ENCODE assay signal across 17 cellular contexts in the genomic region with DNA sequence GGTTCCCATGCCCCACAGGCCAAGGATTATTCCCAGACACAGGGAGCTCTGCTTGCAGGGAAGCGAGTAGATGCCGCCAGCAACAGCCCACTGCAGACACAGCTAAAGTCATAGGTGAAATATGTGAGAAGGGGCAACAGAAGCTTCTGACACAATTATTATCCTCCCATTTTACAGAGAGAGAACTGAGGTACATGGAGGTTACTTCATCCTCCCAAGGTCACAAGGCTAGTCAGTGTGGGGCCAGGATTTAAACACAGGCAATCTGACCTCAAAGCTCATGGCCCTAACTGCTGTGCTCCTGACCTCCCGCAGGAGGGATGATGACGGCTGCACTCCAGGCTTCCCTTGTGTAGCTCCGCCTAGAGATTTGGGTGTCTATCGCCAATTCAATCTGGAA. TPM values are rescaled to one million over a fixed set of nuclear protein-coding genes. Genes with fewer than 3 reads are reported as not detected.
DNase-seq lines count a peak whose midpoint lies in the region; ATAC-seq, FAIRE-seq and TF ChIP-seq lines count a peak whose summit lies in the region.
"Had no signal": no experiment of that assay in that cellular context is flagged by ENCODE, and none has a peak within 500 bp of the region (broad histone marks: within the 10 kb centered on the region; RNA-seq: fewer than 3 reads in every experiment).

No MANE protein-coding gene starts in this region.

- H3K27me3 Mint-ChIP-seq in HFFc6 (ENCODE audit: insufficient read depth), result peaks cover 12% of the 10 kb centered on the region

- H3K27ac ChIP-seq in K562 (ENCODE audit: extremely low read depth, low read depth, low read length), result no peak overlapping the region
- peak overlapping the region; percentile 10 for H3K27ac ChIP-seq in mesodermal cell (ENCODE audit: low read depth, low read length, severe bottlenecking)
- no peak overlapping the region for H3K27ac ChIP-seq in A673 (ENCODE audit: low read depth, low read length, poor library complexity, severe bottlenecking)
- H3K27ac ChIP-seq: BLaER1, C4-2B had no signal

- H3K36me3 Mint-ChIP-seq in HFFc6 (ENCODE audit: low read depth), result peaks cover 52% of the 10 kb centered on the region
- H3K36me3 Mint-ChIP-seq: CD4-positive, CD25-positive, alpha-beta regulatory T cell; CD8-positive, alpha-beta T cell had no signal

- ATAC-seq in K562, result 0 out of 3 replicates have a peak, but pooled peaks have one; percentile 43
- ATAC-seq: CD8-positive, alpha-beta T cell had no signal

- no peak overlapping the region for H3K4me3 ChIP-seq in K562
- H3K4me3 ChIP-seq in mesodermal cell (ENCODE audit: extremely low read depth, insufficient read depth, low read length, poor library complexity, severe bottlenecking), result no peak overlapping the region
- H3K4me3 ChIP-seq in lower leg skin (ENCODE audit: low read depth, poor library complexity, severe bottlenecking), result no peak overlapping the region
- H3K4me3 ChIP-seq in A673 (ENCODE audit: low read depth, low read length, poor library complexity, severe bottlenecking), result no peak overlapping the region
- H3K4me3 ChIP-seq: BLaER1, HAP-1 had no signal

- no peaks in the 10 kb centered on the region for H3K4me1 ChIP-seq in K562 (replicated peaks in 1 of 2; ENCODE audit: control insufficient read depth in 2 of 2, insufficient read depth in 2 of 2, low read length in 2 of 2)
- H3K4me1 ChIP-seq in mesodermal cell (ENCODE audit: control insufficient read depth, insufficient read depth, low read length, poor library complexity, severe bottlenecking), result no peaks in the 10 kb centered on the region
- H3K4me1 ChIP-seq in A673 (ENCODE audit: insufficient read depth, low read length, poor library complexity, severe bottlenecking), result no peaks in the 10 kb centered on the region
- H3K4me1 ChIP-seq: BLaER1, Caco-2, HAP-1 had no signal

- FAIRE-seq in K562 (lab: Jason Lieb, UNC), result no peak
- FAIRE-seq: G401.6, GM12892 had no signal

- no peaks in the 10 kb centered on the region for H3K9me1 ChIP-seq in K562 (ENCODE audit: control insufficient read depth, insufficient read depth, low read length)

- H3K9ac ChIP-seq in K562 (ENCODE audit: insufficient read depth in 1 of 2, low read depth in 2 of 2, low read length in 2 of 2), result no peak overlapping the region
- H3K9ac ChIP-seq: BLaER1 had no signal

- H3K4me2 ChIP-seq in K562 (ENCODE audit: insufficient read depth, low read length), result no peak overlapping the region
- H3K4me2 ChIP-seq: BLaER1 had no signal

- no peak for TF ChIP-seq EP300 in K562 (IDR thresholded peaks at IDR 0.05; ENCODE audit: low read length)

- 0 out of 2 replicates have a peak, but pooled peaks cover 2% of the 10 kb centered on the region for H4K20me1 ChIP-seq in K562 (replicated peaks; ENCODE audit: control insufficient read depth, insufficient read depth, low read length)

- H3K27me3 ChIP-seq in K562 (ENCODE audit: control insufficient read depth in 2 of 2, insufficient read depth in 2 of 2, low read length in 2 of 2), result peaks cover 35 to 38% of the 10 kb centered on the region in 2 experiments
- H3K27me3 ChIP-seq in A673 (replicated peaks; ENCODE audit: insufficient read depth, low read depth, low read length, poor library complexity), result no peaks in the 10 kb centered on the region
- H3K27me3 ChIP-seq: BLaER1 had no signal

- H3K9me3 Mint-ChIP-seq in HFFc6, result no peaks in the 10 kb centered on the region
- H3K9me3 Mint-ChIP-seq: CD4-positive, CD25-positive, alpha-beta regulatory T cell; CD8-positive, alpha-beta T cell had no signal

- TF ChIP-seq CTCF in HFFc6 (IDR thresholded peaks at IDR 0.05), result no peak
- TF ChIP-seq CTCF in K562 (IDR thresholded peaks at IDR 0.05 in 2 of 3, conservative IDR thresholded peaks at IDR 0.05 in 1 of 3; ENCODE audit: insufficient read depth in 2 of 3, low read depth in 1 of 3, low read length in 3 of 3), result no peak
- TF ChIP-seq CTCF in lower leg skin (IDR thresholded peaks at IDR 0.05), result no peak
- no peak for TF ChIP-seq CTCF in A673 (conservative IDR thresholded peaks at IDR 0.05; ENCODE audit: low read depth, low read length)

- no peaks in the 10 kb centered on the region for H3K79me2 ChIP-seq in K562 (ENCODE audit: control insufficient read depth, insufficient read depth, low read length)

- BruUV-seq in K562 (replicated peaks; lab: Mats Ljungman, UMichigan), result no TSS peak
- BruUV-seq in A673 (replicated peaks; lab: Mats Ljungman, UMichigan), result no TSS peak

- intact Hi-C loops in K562 (cut with micrococcal nuclease) (no loop called here), lower leg skin (cut with DNase I; ENCODE audit: low total_unique reads) (no loop called here), A673 (cut with micrococcal nuclease; ENCODE audit: unreplicated experiment) (no loop called here)

- DNase-seq in HFFc6, result no peak
- no peak for DNase-seq in K562 (ENCODE audit: extremely low read depth in 1 of 4, low spot score in 3 of 4)
- DNase-seq in activated CD4-positive, alpha-beta T cell treated with anti-CD3 and anti-CD28 coated beads, Interleukin-2, amount 50 U/mL, for 48 hours, result no peak
- no peak for DNase-seq in lower leg skin (ENCODE audit: low spot score in 2 of 2)
- DNase-seq in A673 (ENCODE audit: low spot score), result no peak
- DNase-seq: Caco-2; CD4-positive, CD25-positive, alpha-beta regulatory T cell; CD8-positive, alpha-beta T cell; DMS153; DND-41 had no signal

- TF ChIP-seq POLR2A in K562 (conservative IDR thresholded peaks at IDR 0.05) (no peak), lower leg skin (IDR thresholded peaks at IDR 0.05) (no peak)

- H3K36me3 ChIP-seq in K562 (ENCODE audit: control insufficient read depth, insufficient read depth, low read length) (no peaks in the 10 kb centered on the region), mesodermal cell (ENCODE audit: control insufficient read depth, insufficient read depth, low read length) (no peaks in the 10 kb centered on the region), A673 (ENCODE audit: insufficient read depth, low read length, poor library complexity, severe bottlenecking) (no peaks in the 10 kb centered on the region)
- H3K36me3 ChIP-seq: HAP-1 had no signal

- H3K9me3 ChIP-seq in K562 (replicated peaks; ENCODE audit: control insufficient read depth, insufficient read depth, low read depth, low read length) (no peaks in the 10 kb centered on the region), mesodermal cell (ENCODE audit: control insufficient read depth, low read length) (no peaks in the 10 kb centered on the region), A673 (ENCODE audit: low read depth, low read length, poor library complexity, severe bottlenecking) (no peaks in the 10 kb centered on the region)
- H3K9me3 ChIP-seq: BLaER1, Caco-2, HAP-1 had no signal

- no peak for TF ChIP-seq RAD21 in K562 (CRISPR knock-in tag; conservative IDR thresholded peaks at IDR 0.05 in 1 of 2, IDR thresholded peaks at IDR 0.05 in 1 of 2)

- peak overlapping the region; percentile 33; the same call in 1 of the 2 replicates for H3K27ac Mint-ChIP-seq in HFFc6
- H3K27ac Mint-ChIP-seq: B cell; CD4-positive, CD25-positive, alpha-beta regulatory T cell; CD8-positive, alpha-beta T cell had no signal

- peaks cover 30% of the 10 kb centered on the region; the same call in 1 of the 2 replicates for H3K4me1 Mint-ChIP-seq in HFFc6 (ENCODE audit: low read depth)
- H3K4me1 Mint-ChIP-seq: B cell; CD4-positive, CD25-positive, alpha-beta regulatory T cell had no signal

- in situ Hi-C loops in K562 (cut with MboI), result loop anchor here (25.0 kb wide), 1 partner anchor 214 kb away; no protein-coding TSS in a partner anchor

- CTCF ChIA-PET in K562 (lab: Yijun Ruan, JAX; ENCODE audit: low intra/inter-chr PET ratio), result no interaction called here
- CTCF ChIA-PET in A673 (lab: Charles Lee), result no interaction called here

- H2AFZ ChIP-seq in K562 (ENCODE audit: low read depth, low read length), result no peak overlapping the region

- 7% methylated on average over 6 of the region's 6 CpGs for WGBS in K562 (ENCODE audit: insufficient coverage, low coverage, missing lambda C conversion rate)
- WGBS in mesodermal cell (ENCODE audit: insufficient coverage in 2 of 2), 2 experiments, result 90 to 92% methylated on average over 3 to 4 of the region's 6 CpGs
- WGBS in lower leg skin, 2 donors, result 83 to 88% methylated on average over 6 of the region's 6 CpGs

- POLR2A ChIA-PET in K562 (lab: Yijun Ruan, JAX), result interaction anchor here (0.7 to 1.2 kb wide), 2 partner anchors 10 to 12 kb away, joined by 3 to 5 read pairs; no protein-coding TSS in a partner anchor
- POLR2A ChIA-PET in A673 (lab: Charles Lee; ENCODE audit: low non-redundant PET), result no interaction called here

- H3K4me3 Mint-ChIP-seq in HFFc6, result no peak overlapping the region
- H3K4me3 Mint-ChIP-seq: B cell; CD4-positive, CD25-positive, alpha-beta regulatory T cell; CD8-positive, alpha-beta T cell had no signal

TF ChIP-seq in K562, 482 proteins besides CTCF, POLR2A, EP300 and RAD21:
- peak; percentile 91 for TF ChIP-seq ESRRA (IDR thresholded peaks at IDR 0.05; ENCODE audit: borderline replicate concordance, low read depth)
- TF ChIP-seq ZZZ3 (IDR thresholded peaks at IDR 0.05), result no peak
- no peak for TF ChIP-seq NONO (IDR thresholded peaks at IDR 0.05; ENCODE audit: low read depth in 2 of 2, low read length in 1 of 2)

RNA-seq across cellular contexts. Expression of gene FSIP1, which starts 15.7 kb away (rescaled TPM):
- 1 to 10 TPM; 1.2 to 2.0 (median 1.3) TPM for total RNA-seq in HFFc6 (2021; fragmentation: NEBNext Ultra II Directional; extraction: Animal tissue kit (Norgen Biotek cat#: 25700))
- 0.37 TPM in 1 of 2 replicates, not detected in the other for total RNA-seq in K562 (2011; cell fraction: chromatin; rRNA removed; ENCODE audit: low replicate concordance)
- total RNA-seq in K562 (2011; cell fraction: nucleolus; rRNA removed), result not detected in 2 replicates
- total RNA-seq in K562 (2011; cell fraction: nucleoplasm; rRNA removed), result 0.29 TPM in 1 of 2 replicates, not detected in the other
- 0.08 and 0.23 TPM in 2 replicates for total RNA-seq in K562 (2014; rRNA removed)
- total RNA-seq in K562 (2014; rRNA removed; fragmentation: Illumina TruSeq; extraction: Trizol), result 0.51 and 0.54 TPM in 2 replicates
- total RNA-seq in K562 (2015; rRNA removed; fragmentation: Illumina TruSeq; extraction: Trizol), result 0.34 and 0.43 TPM in 2 replicates
- 0.13 and 0.29 TPM in 2 replicates for total RNA-seq in K562 (2021)
- 0.05 and 0.10 TPM in 2 replicates for polyA plus RNA-seq in K562 (2011; rRNA removed)
- polyA plus RNA-seq in K562 (2011; cell fraction: cytosol; rRNA removed), result 0.01 and 0.03 TPM in 2 replicates
- 0.22 TPM in 1 of 2 replicates, not detected in the other for polyA plus RNA-seq in K562 (2011; cell fraction: nucleus; rRNA removed)
- polyA plus RNA-seq in K562 (2012), result 0.19 and 0.22 TPM in 2 replicates
- 0.21 and 0.42 TPM in 2 replicates for polyA plus RNA-seq in K562 (2014; fragmentation: Illumina TruSeq; extraction: Trizol)
- under 1 TPM; 0.07 to 0.20 TPM for polyA plus RNA-seq in K562 (2014; fragmentation: Nextera tagmentation; extraction: Ambion mirVana)
- polyA plus RNA-seq in K562 (2014; rRNA removed), result 0.30 and 0.36 TPM in 2 replicates
- not detected in 2 replicates for polyA minus RNA-seq in K562 (2011; rRNA and poly(A)+ RNA removed)
- not detected in 2 replicates for polyA minus RNA-seq in K562 (2011; cell fraction: cytosol; rRNA and poly(A)+ RNA removed)
- 0.13 TPM in 1 of 2 replicates, not detected in the other for polyA minus RNA-seq in K562 (2011; cell fraction: nucleus; rRNA and poly(A)+ RNA removed)
- 0.63 TPM for polyA plus RNA-seq in mesodermal cell (2013, experiment 1 of 2)
- polyA plus RNA-seq in mesodermal cell (2013, experiment 2 of 2), result 0.71 TPM
- under 1 TPM in 1 of 4 donors, not detected in 3; 0.17 TPM for total RNA-seq in lower leg skin
- 0.37 and 0.70 TPM in 2 replicates for total RNA-seq in A673 (2021)
